ENCODE assay signal across 9 cellular contexts in genomic region chr2:218806346-218806978, GRCh38. TPM values are rescaled to one million over a fixed set of nuclear protein-coding genes. Genes with fewer than 3 reads are reported as not detected.
A peak's percentile ranks its signal among the peaks of the same experiment; 100 is the strongest.
DNase-seq lines count a peak whose midpoint lies in the region; ATAC-seq and TF ChIP-seq lines count a peak whose summit lies in the region.
"Had no signal": no experiment of that assay in that cellular context is flagged by ENCODE, and none has a peak within 500 bp of the region (broad histone marks: within the 10 kb centered on the region; RNA-seq: fewer than 3 reads in every experiment).

No MANE protein-coding gene starts in this region.

- H3K36me3 ChIP-seq in SJCRH30 = no peaks in the 10 kb centered on the region

- peaks cover 12% of the 10 kb centered on the region for H3K4me1 ChIP-seq in SJCRH30

- ATAC-seq in HG02884 (IDR thresholded peaks at IDR 0.05; ENCODE audit: unreplicated experiment) = peak; percentile 66

- H3K4me3 ChIP-seq in SJCRH30 (no peak overlapping the region), skin epidermis (no peak overlapping the region)

- H3K27ac ChIP-seq in SJCRH30 = peak overlapping the region; percentile 3; the same call in 1 of the 2 replicates
- H3K27ac ChIP-seq in skin epidermis = peak overlapping the region in 13 of 21 experiments; percentile 9 to 79 (median 58)

- DNase-seq in AG09319 (ENCODE audit: extremely low read depth, low read depth) (peak; percentile 98), SJCRH30 (peak; percentile 86), glomerular visceral epithelial cell (ENCODE audit: extremely low spot score) (peak; percentile 99), superior temporal gyrus (ENCODE audit: extremely low spot score) (no peak), germinal center (ENCODE audit: low spot score) (no peak)
- no peak for DNase-seq in activated CD4-positive, alpha-beta T cell treated with anti-CD3 and anti-CD28 coated beads for 4 hours
- DNase-seq: stimulated activated naive B cell treated with anti-CD40 and anti-IgM and Interleukin-4, amounts not matched to agents 10 μg/mL and 1 μg/mL and 100 μg/mL, for 72 hours had no signal

- peaks cover 4% of the 10 kb centered on the region for H3K9me3 ChIP-seq in SJCRH30 (replicated peaks)

- H3K27me3 ChIP-seq in SJCRH30 = no peaks in the 10 kb centered on the region

- no peak for TF ChIP-seq CTCF in AG09319 (IDR thresholded peaks at IDR 0.05; ENCODE audit: low read depth, low read length)

RNA-seq across cellular contexts. Expression of gene CYP27A1, which starts 24.5 kb away (rescaled TPM):
- 3.2 and 3.6 TPM in 2 replicates for total RNA-seq in SJCRH30 (2014; rRNA removed; shearing (Covaris generic))

RNA-seq across cellular contexts. Expression of gene PRKAG3, which starts 25.1 kb away (rescaled TPM):
- 0.13 and 0.16 TPM in 2 replicates for total RNA-seq in SJCRH30 (2014; rRNA removed; shearing (Covaris generic))

RNA-seq across cellular contexts. Expression of gene WNT6, which starts 53.1 kb away (rescaled TPM):
- 0.08 and 0.10 TPM in 2 replicates for total RNA-seq in SJCRH30 (2014; rRNA removed; shearing (Covaris generic))

Comparison
In these comparisons a context has a peak if more than half of its experiments do, and no peak if none do; other contexts are left out.
1. DNase-seq: peak in AG09319 (single experiment), SJCRH30 (2 of 2) and glomerular visceral epithelial cell (single experiment); none in superior temporal gyrus (single experiment), germinal center (single experiment) and activated CD4-positive, alpha-beta T cell treated with anti-CD3 and anti-CD28 coated beads for 4 hours (0 of 2).